In the genomic region with DNA sequence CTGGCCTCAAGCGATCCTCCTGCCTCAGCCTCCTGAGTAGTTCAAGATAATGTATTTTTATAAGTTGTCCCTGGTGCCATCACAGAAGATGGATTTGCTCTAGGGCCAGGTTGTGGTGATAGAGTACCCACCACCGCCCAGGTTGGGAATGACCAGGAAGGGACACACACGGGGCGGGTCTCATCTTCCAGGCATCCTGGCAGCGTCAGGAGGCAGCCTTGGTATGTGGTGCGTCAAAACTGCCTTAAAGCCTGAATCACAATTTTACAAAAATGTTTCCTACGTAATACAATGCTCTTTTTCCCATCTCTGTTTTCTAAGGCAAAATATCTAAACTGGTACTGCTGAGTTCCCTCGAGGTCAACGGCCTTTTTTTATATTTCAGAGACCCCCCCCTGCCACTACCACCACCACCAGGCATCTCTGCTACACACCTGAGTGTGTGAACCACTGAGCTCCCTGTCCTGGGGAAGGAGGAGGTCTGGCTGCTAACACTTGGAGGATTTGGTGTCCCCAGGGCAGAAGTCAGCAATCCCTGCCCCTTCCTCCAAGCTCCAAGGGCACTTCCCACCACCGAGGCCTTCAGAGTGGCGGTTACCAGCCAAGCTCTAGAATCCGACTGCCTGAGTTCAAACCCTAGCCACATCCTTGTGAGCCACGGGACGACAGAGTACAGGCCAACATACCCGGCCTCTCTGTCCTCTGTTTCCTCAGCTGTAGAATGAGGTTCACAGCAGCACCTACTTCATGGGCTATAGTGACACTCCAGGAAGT, we compare ENCODE assay signal across 22 cellular contexts. TPM values are rescaled to one million over a fixed set of nuclear protein-coding genes. Genes with fewer than 3 reads are reported as not detected.
DNase-seq lines count a peak whose midpoint lies in the region; ATAC-seq, FAIRE-seq and TF ChIP-seq lines count a peak whose summit lies in the region.
"Had no signal": no experiment of that assay in that cellular context is flagged by ENCODE, and none has a peak within 500 bp of the region (broad histone marks: within the 10 kb centered on the region; RNA-seq: fewer than 3 reads in every experiment).

No MANE protein-coding gene starts in this region.

- H4K91ac ChIP-seq in IMR-90 (ENCODE audit: insufficient read depth, low read depth, low read length): no peak overlapping the region

- 95% methylated on average over 6 of the region's 15 CpGs; no CpG with 5 or more reads in 1 of the 2 experiments for WGBS in IMR-90 (ENCODE audit: extremely low coverage in 2 of 2, insufficient read length in 1 of 2), 2 experiments
- WGBS in K562 (ENCODE audit: insufficient coverage, low coverage, missing lambda C conversion rate): 16% methylated on average over 15 of the region's 15 CpGs

- no peak overlapping the region for H4K8ac ChIP-seq in IMR-90 (ENCODE audit: low read depth in 2 of 2, low read length in 2 of 2)

- H2BK20ac ChIP-seq in IMR-90 (ENCODE audit: low read depth, low read length): no peak overlapping the region

- BruUV-seq in IMR-90 (replicated peaks; lab: Mats Ljungman, UMichigan) (no TSS peak), K562 (replicated peaks; lab: Mats Ljungman, UMichigan) (no TSS peak)

- H3K4me3 ChIP-seq in IMR-90 (ENCODE audit: insufficient read depth, low read depth, low read length): no peak overlapping the region
- H3K4me3 ChIP-seq in K562: no peak overlapping the region
- no peak overlapping the region for H3K4me3 ChIP-seq in osteoblast (ENCODE audit: insufficient read depth, low read length)
- H3K4me3 ChIP-seq: A549, BLaER1 had no signal

- no peaks in the 10 kb centered on the region for H3K79me1 ChIP-seq in IMR-90 (ENCODE audit: low read depth in 1 of 2, low read length in 2 of 2)

- peaks cover 24% of the 10 kb centered on the region for H3K4me1 Mint-ChIP-seq in CD14-positive monocyte

- ATAC-seq in IMR-90 (ENCODE audit: low read depth) (no peak), K562 (no peak)
- ATAC-seq: A549; CD8-positive, alpha-beta T cell had no signal

- no peak overlapping the region for H3K27ac Mint-ChIP-seq in CD14-positive monocyte
- H3K27ac Mint-ChIP-seq: CD4-positive, alpha-beta T cell; CD8-positive, alpha-beta T cell had no signal

- no peak overlapping the region for H2AFZ ChIP-seq in IMR-90 (replicated peaks; ENCODE audit: low read length, poor library complexity)
- peak overlapping the region; percentile 21; the same call in 1 of the 2 replicates for H2AFZ ChIP-seq in K562 (ENCODE audit: low read depth, low read length)
- no peak overlapping the region for H2AFZ ChIP-seq in osteoblast (ENCODE audit: low read length)

- H3K9me3 Mint-ChIP-seq in CD14-positive monocyte: peaks cover 0 to 1% (median 0%) of the 10 kb centered on the region in 7 donors
- H3K9me3 Mint-ChIP-seq: CD4-positive, alpha-beta T cell; CD8-positive, alpha-beta T cell had no signal

- no peaks in the 10 kb centered on the region for H3K36me3 ChIP-seq in IMR-90 (ENCODE audit: control insufficient read depth, insufficient read depth, low read length)
- no peaks in the 10 kb centered on the region for H3K36me3 ChIP-seq in K562 (ENCODE audit: control insufficient read depth, insufficient read depth, low read length)
- no peaks in the 10 kb centered on the region for H3K36me3 ChIP-seq in osteoblast (ENCODE audit: insufficient read depth, low read length)
- H3K36me3 ChIP-seq: BE2C, BLaER1 had no signal

- peak overlapping the region; percentile 45 for H2AK9ac ChIP-seq in IMR-90 (replicated peaks; ENCODE audit: low read depth, low read length, poor library complexity)

- no peak overlapping the region for H3K27ac ChIP-seq in IMR-90 (ENCODE audit: insufficient read depth, low read length)
- H3K27ac ChIP-seq in K562 (ENCODE audit: extremely low read depth, low read depth, low read length): no peak overlapping the region
- no peak overlapping the region for H3K27ac ChIP-seq in osteoblast (ENCODE audit: low read depth, low read length)
- H3K27ac ChIP-seq: 22Rv1, A549, BLaER1 had no signal

- H3K9me3 ChIP-seq in IMR-90 (ENCODE audit: control insufficient read depth, insufficient read depth, low read length) (no peaks in the 10 kb centered on the region), K562 (replicated peaks; ENCODE audit: control insufficient read depth, insufficient read depth, low read depth, low read length) (no peaks in the 10 kb centered on the region), osteoblast (ENCODE audit: low read depth, low read length) (no peaks in the 10 kb centered on the region)
- H3K9me3 ChIP-seq: A549, BE2C, BLaER1, Caco-2 had no signal

- dilution Hi-C loops in IMR-90 (cut with HindIII; ENCODE audit: low sequenced_read_pairs, unreplicated experiment): no loop called here

- no peaks in the 10 kb centered on the region for H3K36me3 Mint-ChIP-seq in CD14-positive monocyte
- H3K36me3 Mint-ChIP-seq: CD8-positive, alpha-beta T cell had no signal

- TF ChIP-seq CTCF in IMR-90 (conservative IDR thresholded peaks at IDR 0.05; ENCODE audit: low read depth, low read length): no peak
- no peak for TF ChIP-seq CTCF in K562 (IDR thresholded peaks at IDR 0.05 in 2 of 3, conservative IDR thresholded peaks at IDR 0.05 in 1 of 3; ENCODE audit: insufficient read depth in 2 of 3, low read depth in 1 of 3, low read length in 3 of 3)
- no peak for TF ChIP-seq CTCF in osteoblast (IDR thresholded peaks at IDR 0.05; ENCODE audit: extremely low read depth, low read depth, low read length)
- no peak for TF ChIP-seq CTCF in CD14-positive monocyte (IDR thresholded peaks at IDR 0.05)

- no peak overlapping the region for H2AK5ac ChIP-seq in IMR-90 (ENCODE audit: low read depth, low read length)

- no peak overlapping the region for H2BK5ac ChIP-seq in IMR-90 (ENCODE audit: low read depth, low read length, poor library complexity, severe bottlenecking)

- no peak overlapping the region for H2BK15ac ChIP-seq in IMR-90 (ENCODE audit: low read depth, low read length)

- H3K4me1 ChIP-seq in IMR-90 (ENCODE audit: control insufficient read depth, insufficient read depth, low read length): no peaks in the 10 kb centered on the region
- H3K4me1 ChIP-seq in K562 (replicated peaks in 1 of 2; ENCODE audit: control insufficient read depth in 2 of 2, insufficient read depth in 2 of 2, low read length in 2 of 2): no peaks in the 10 kb centered on the region
- no peaks in the 10 kb centered on the region for H3K4me1 ChIP-seq in osteoblast (ENCODE audit: insufficient read depth, low read length)
- H3K4me1 ChIP-seq: A549, BE2C, Caco-2 had no signal

- H3K23ac ChIP-seq in IMR-90 (ENCODE audit: low read depth, low read length): no peak overlapping the region

- no peak overlapping the region for H3K18ac ChIP-seq in IMR-90 (ENCODE audit: low read depth, low read length)

- H3K9ac ChIP-seq in IMR-90 (ENCODE audit: low read depth, low read length): no peak overlapping the region
- no peak overlapping the region for H3K9ac ChIP-seq in K562 (ENCODE audit: insufficient read depth in 1 of 2, low read depth in 2 of 2, low read length in 2 of 2)
- H3K9ac ChIP-seq: BLaER1 had no signal

- no peaks in the 10 kb centered on the region; the same call in 1 of the 2 replicates for H3K9me1 ChIP-seq in IMR-90 (ENCODE audit: insufficient read depth, low read length)
- H3K9me1 ChIP-seq in K562 (ENCODE audit: control insufficient read depth, insufficient read depth, low read length): no peaks in the 10 kb centered on the region

- H4K5ac ChIP-seq in IMR-90 (ENCODE audit: low read depth, low read length): no peak overlapping the region

- H3K79me2 ChIP-seq in K562 (ENCODE audit: control insufficient read depth, insufficient read depth, low read length): no peaks in the 10 kb centered on the region
- H3K79me2 ChIP-seq in osteoblast (ENCODE audit: insufficient read depth, low read length): no peaks in the 10 kb centered on the region

- no peak for TF ChIP-seq POLR2A in IMR-90 (IDR thresholded peaks at IDR 0.05; ENCODE audit: low read depth, low read length)
- TF ChIP-seq POLR2A in K562 (conservative IDR thresholded peaks at IDR 0.05): no peak

- peaks cover 5% of the 10 kb centered on the region for H3K27me3 ChIP-seq in IMR-90 (ENCODE audit: control insufficient read depth, insufficient read depth, low read length)
- H3K27me3 ChIP-seq in K562 (ENCODE audit: control insufficient read depth in 2 of 2, insufficient read depth in 2 of 2, low read length in 2 of 2): peaks cover 11 to 39% of the 10 kb centered on the region in 2 experiments; a peak in 4 of 5 replicates
- H3K27me3 ChIP-seq in osteoblast (ENCODE audit: insufficient read depth, low read length): no peaks in the 10 kb centered on the region
- H3K27me3 ChIP-seq: BE2C, BLaER1 had no signal

- FAIRE-seq in K562 (lab: Jason Lieb, UNC): no peak
- FAIRE-seq: A549, D721Med, G401.6, GM12891, GM19239 had no signal

- DNase-seq in IMR-90: no peak
- no peak for DNase-seq in K562 (ENCODE audit: extremely low read depth in 1 of 4, low spot score in 3 of 4)
- peak; percentile 47 for DNase-seq in osteoblast (ENCODE audit: insufficient read length, low spot score, missing footprints)
- DNase-seq in CD14-positive monocyte (ENCODE audit: low spot score): no peak
- no peak for DNase-seq in NCI-H82 (lab: John Stamatoyannopoulos, UW)
- no peak for DNase-seq in AML-193 (lab: John Stamatoyannopoulos, UW)
- DNase-seq: BE2C; C1 segment of cervical spinal cord; Caco-2; Calu3; CD4-positive, alpha-beta T cell; CD8-positive, alpha-beta T cell; DMS79 treated with DMSO at 0.1 percent for 48 hours; GF-D8 had no signal

- H3K14ac ChIP-seq in IMR-90 (replicated peaks; ENCODE audit: low read depth, low read length): no peak overlapping the region

- no peak overlapping the region for H3K56ac ChIP-seq in IMR-90 (ENCODE audit: extremely low read depth, insufficient read depth, low read length)

- in situ Hi-C loops in IMR-90 (cut with MboI; ENCODE audit: low sequenced_read_pairs) (no loop called here), K562 (cut with MboI) (no loop called here)

- POLR2A ChIA-PET in IMR-90 (lab: Charles Lee; ENCODE audit: unreplicated experiment) (no interaction called here), K562 (lab: Yijun Ruan, JAX) (interaction anchor here (0.5 to 1.3 kb wide), 2 partner anchors 9 to 11 kb away, joined by 3 to 4 read pairs; no protein-coding TSS in a partner anchor)

- intact Hi-C loops in IMR-90 (cut with micrococcal nuclease): no loop called here
- intact Hi-C loops in K562 (cut with micrococcal nuclease): no loop called here
- intact Hi-C loops in CD14-positive monocyte (cut with micrococcal nuclease): no loop called here

- TF ChIP-seq RAD21 in IMR-90 (IDR thresholded peaks at IDR 0.05; ENCODE audit: low read length) (no peak), K562 (CRISPR knock-in tag; conservative IDR thresholded peaks at IDR 0.05 in 1 of 2, IDR thresholded peaks at IDR 0.05 in 1 of 2) (no peak)

- no peak overlapping the region for H3K4me3 Mint-ChIP-seq in CD14-positive monocyte
- H3K4me3 Mint-ChIP-seq: CD4-positive, alpha-beta T cell; CD8-positive, alpha-beta T cell had no signal

- H3K4me2 ChIP-seq in IMR-90 (ENCODE audit: low read depth, low read length): no peak overlapping the region
- H3K4me2 ChIP-seq in K562 (ENCODE audit: insufficient read depth, low read length): no peak overlapping the region
- H3K4me2 ChIP-seq in osteoblast (ENCODE audit: insufficient read depth, low read length): no peak overlapping the region
- H3K4me2 ChIP-seq: A549, BLaER1 had no signal

- H3K27me3 Mint-ChIP-seq in CD14-positive monocyte (ENCODE audit: low read depth in 3 of 3): peaks cover 2 to 11% (median 5%) of the 10 kb centered on the region in 3 donors
- H3K27me3 Mint-ChIP-seq: CD4-positive, alpha-beta T cell had no signal

- H4K20me1 ChIP-seq in IMR-90 (ENCODE audit: insufficient read depth, low read length): no peaks in the 10 kb centered on the region
- H4K20me1 ChIP-seq in K562 (replicated peaks; ENCODE audit: control insufficient read depth, insufficient read depth, low read length): no peaks in the 10 kb centered on the region
- H4K20me1 ChIP-seq in osteoblast (ENCODE audit: insufficient read depth, low read length): no peaks in the 10 kb centered on the region
- H4K20me1 ChIP-seq: BLaER1 had no signal

- no peak for TF ChIP-seq EP300 in K562 (IDR thresholded peaks at IDR 0.05; ENCODE audit: low read length)

- no peak overlapping the region for H3K4ac ChIP-seq in IMR-90 (ENCODE audit: low read depth, low read length)

- CTCF ChIA-PET in IMR-90 (lab: Yijun Ruan, JAX): no interaction called here
- CTCF ChIA-PET in K562 (lab: Yijun Ruan, JAX; ENCODE audit: low intra/inter-chr PET ratio): no interaction called here

- H2BK120ac ChIP-seq in IMR-90 (ENCODE audit: low read depth, low read length): no peak overlapping the region

RNA-seq across cellular contexts. Expression of gene SLC6A7, which starts 47.3 kb away (rescaled TPM):
- total RNA-seq in IMR-90 (2012; rRNA removed) (under 0.01 TPM in 1 of 2 replicates, not detected in the other), K562 (2014; rRNA removed) (not detected in 2 replicates), K562 (2014; rRNA removed; fragmentation: Illumina TruSeq; extraction: Trizol) (not detected in 2 replicates), K562 (2015; rRNA removed; fragmentation: Illumina TruSeq; extraction: Trizol) (not detected in 2 replicates), K562 (2021) (not detected in 2 replicates), osteoblast (under 0.01 TPM in 1 of 2 replicates, not detected in the other)
- polyA plus RNA-seq in IMR-90 (2012; rRNA removed) (not detected in 2 replicates), K562 (2011; rRNA removed) (not detected in 2 replicates), K562 (2014; fragmentation: Illumina TruSeq; extraction: Trizol) (not detected in 2 replicates), K562 (2014; fragmentation: Nextera tagmentation; extraction: Ambion mirVana) (not detected), K562 (2014; rRNA removed) (not detected in 2 replicates), CD14-positive monocyte (not detected)
- 0.01 TPM in 1 of 2 replicates, not detected in the other for polyA plus RNA-seq in IMR-90 (2012; cell fraction: cytosol; rRNA removed)
- polyA plus RNA-seq in IMR-90 (2012; cell fraction: nucleus; rRNA removed; ENCODE audit: low replicate concordance): 0.08 and 0.16 TPM in 2 replicates
- total RNA-seq in K562 (2011; cell fraction: chromatin; rRNA removed; ENCODE audit: low replicate concordance): not detected in 2 replicates
- total RNA-seq in K562 (2011; cell fraction: nucleolus; rRNA removed): not detected in 2 replicates
- not detected in 2 replicates for total RNA-seq in K562 (2011; cell fraction: nucleoplasm; rRNA removed)
- polyA plus RNA-seq in K562 (2011; cell fraction: cytosol; rRNA removed): not detected in 2 replicates
- not detected in 2 replicates for polyA plus RNA-seq in K562 (2011; cell fraction: nucleus; rRNA removed)
- not detected in 2 replicates for polyA plus RNA-seq in K562 (2012)
- polyA minus RNA-seq in K562 (2011; rRNA and poly(A)+ RNA removed): not detected in 2 replicates
- not detected in 2 replicates for polyA minus RNA-seq in K562 (2011; cell fraction: cytosol; rRNA and poly(A)+ RNA removed)
- polyA minus RNA-seq in K562 (2011; cell fraction: nucleus; rRNA and poly(A)+ RNA removed): not detected in 2 replicates
- total RNA-seq: A172; Caco-2; Calu3; CD4-positive, alpha-beta T cell; CD8-positive, alpha-beta T cell had no signal
- polyA plus RNA-seq: A549 had no signal

RNA-seq across cellular contexts. Expression of gene CAMK2A, which starts 52.4 kb away (rescaled TPM):
- total RNA-seq in IMR-90 (2012; rRNA removed) (under 0.01 and 0.18 TPM in 2 replicates), K562 (2014; rRNA removed) (0.18 TPM in 1 of 2 replicates, not detected in the other), K562 (2014; rRNA removed; fragmentation: Illumina TruSeq; extraction: Trizol) (not detected in 2 replicates), K562 (2015; rRNA removed; fragmentation: Illumina TruSeq; extraction: Trizol) (0.04 TPM in 2 replicates), K562 (2021) (0.13 TPM in 1 of 2 replicates, not detected in the other), osteoblast (0.36 and 0.88 TPM in 2 replicates)
- polyA plus RNA-seq in IMR-90 (2012; rRNA removed) (0.17 and 0.19 TPM in 2 replicates), K562 (2011; rRNA removed) (not detected in 2 replicates), K562 (2014; fragmentation: Illumina TruSeq; extraction: Trizol) (0.10 TPM in 1 of 2 replicates, not detected in the other), K562 (2014; fragmentation: Nextera tagmentation; extraction: Ambion mirVana) (not detected), K562 (2014; rRNA removed) (0.01 and 0.28 TPM in 2 replicates), CD14-positive monocyte (not detected)
- 0.11 and 0.24 TPM in 2 replicates for polyA plus RNA-seq in IMR-90 (2012; cell fraction: cytosol; rRNA removed)
- 1.5 and 2.4 TPM in 2 replicates for polyA plus RNA-seq in IMR-90 (2012; cell fraction: nucleus; rRNA removed; ENCODE audit: low replicate concordance)
- total RNA-seq in K562 (2011; cell fraction: chromatin; rRNA removed; ENCODE audit: low replicate concordance): 0.19 TPM in 1 of 2 replicates, not detected in the other
- 0.17 TPM in 1 of 2 replicates, not detected in the other for total RNA-seq in K562 (2011; cell fraction: nucleolus; rRNA removed)
- total RNA-seq in K562 (2011; cell fraction: nucleoplasm; rRNA removed): 0.07 TPM in 1 of 2 replicates, not detected in the other
- polyA plus RNA-seq in K562 (2011; cell fraction: cytosol; rRNA removed): not detected in 2 replicates
- 0.11 TPM in 2 replicates for polyA plus RNA-seq in K562 (2011; cell fraction: nucleus; rRNA removed)
- 0.05 and 0.24 TPM in 2 replicates for polyA plus RNA-seq in K562 (2012)
- polyA minus RNA-seq in K562 (2011; rRNA and poly(A)+ RNA removed): not detected in 2 replicates
- not detected in 2 replicates for polyA minus RNA-seq in K562 (2011; cell fraction: cytosol; rRNA and poly(A)+ RNA removed)
- 0.22 TPM in 1 of 2 replicates, not detected in the other for polyA minus RNA-seq in K562 (2011; cell fraction: nucleus; rRNA and poly(A)+ RNA removed)
- total RNA-seq: Caco-2, Calu3 had no signal
